8 cellular contexts compared by ENCODE assay signal in the genomic region with DNA sequence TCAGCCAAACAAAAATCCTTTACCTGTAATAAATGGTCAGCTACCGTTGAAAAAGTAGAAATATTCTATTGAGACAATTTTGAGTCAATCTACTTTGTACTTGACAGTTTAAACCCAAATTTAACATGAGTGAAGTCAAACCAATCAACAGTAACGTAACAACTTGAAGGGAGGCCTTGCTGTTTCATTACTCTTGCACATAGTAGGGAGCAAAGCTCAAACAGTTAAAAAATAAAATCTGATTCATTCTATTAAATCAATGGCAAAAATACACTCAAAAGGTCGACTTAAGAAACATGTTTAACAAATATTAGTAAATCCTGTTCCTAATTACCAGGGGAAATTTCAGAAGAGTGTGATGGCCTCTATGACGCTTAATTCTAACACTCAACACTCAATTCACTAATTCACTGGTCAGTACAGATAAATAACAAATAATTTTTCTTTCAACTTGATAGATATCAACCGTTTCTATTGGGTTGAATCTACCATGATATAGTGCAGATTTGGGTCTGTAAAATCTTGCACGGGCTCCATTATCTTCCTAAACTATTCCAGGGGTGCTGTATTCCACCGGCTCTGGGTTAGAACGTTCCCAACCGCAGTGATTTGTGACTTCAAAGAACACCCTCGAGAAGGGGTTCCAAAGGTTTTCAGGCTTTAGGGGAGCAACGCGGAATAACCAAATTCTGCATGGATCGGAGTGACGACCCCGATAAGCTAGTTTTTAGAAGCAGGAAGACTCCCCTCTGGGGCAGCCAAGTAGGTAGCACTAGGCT. TPM values are rescaled to one million over a fixed set of nuclear protein-coding genes. Genes with fewer than 3 reads are reported as not detected.
A peak's percentile ranks its signal among the peaks of the same experiment; 100 is the strongest.
DNase-seq lines count a peak whose midpoint lies in the region; ATAC-seq and TF ChIP-seq lines count a peak whose summit lies in the region.

No MANE protein-coding gene starts in this region.

- H3K27ac ChIP-seq in KOPT-K1 (ENCODE audit: low read depth, low read length, poor library complexity, severe bottlenecking), result peak overlapping the region; percentile 82

- H3K36me3 ChIP-seq in KOPT-K1 (ENCODE audit: insufficient read depth, low read length), result peaks cover 1% of the 10 kb centered on the region; the same call in 1 of the 2 replicates

- H3K4me1 Mint-ChIP-seq in dendritic cell treated with granulocyte-macrophage colony-stimulating factor and Interleukin-4, amounts not matched to agents 40 ng/mL and 50 ng/mL, for 4 days (ENCODE audit: low read depth), result peaks cover 43% of the 10 kb centered on the region
- H3K4me1 Mint-ChIP-seq in natural killer cell, result peaks cover 21 to 30% of the 10 kb centered on the region in 2 donors

- DNase-seq in AG10803 (ENCODE audit: low read depth), result no peak
- no peak for DNase-seq in natural killer cell
- no peak for DNase-seq in dedifferentiated amniotic fluid mesenchymal stem cell (ENCODE audit: extremely low spot score)
- no peak for DNase-seq in medulla oblongata (ENCODE audit: extremely low spot score)
- no peak for DNase-seq in NCI-H524 treated with DMSO at 0.1 percent for 48 hours (lab: John Stamatoyannopoulos, UW)
- DNase-seq in SW 1271 (lab: John Stamatoyannopoulos, UW), result no peak

- ATAC-seq in natural killer cell, result no peak

- H3K4me3 Mint-ChIP-seq in dendritic cell treated with granulocyte-macrophage colony-stimulating factor and Interleukin-4, amounts not matched to agents 40 ng/mL and 50 ng/mL, for 4 days, result peak overlapping the region; percentile 76
- peak overlapping the region; percentile 87 for H3K4me3 Mint-ChIP-seq in natural killer cell

- H3K27me3 Mint-ChIP-seq in dendritic cell treated with granulocyte-macrophage colony-stimulating factor and Interleukin-4, amounts not matched to agents 40 ng/mL and 50 ng/mL, for 4 days, result peaks cover 8% of the 10 kb centered on the region
- H3K27me3 Mint-ChIP-seq in natural killer cell (ENCODE audit: low read depth in 2 of 2), result peaks cover 9 to 11% of the 10 kb centered on the region in 2 donors

- no peaks in the 10 kb centered on the region for H3K9me3 ChIP-seq in KOPT-K1 (ENCODE audit: insufficient read depth, low read length, poor library complexity, severe bottlenecking)

- TF ChIP-seq CTCF in AG10803 (conservative IDR thresholded peaks at IDR 0.05; ENCODE audit: low read length) (no peak), natural killer cell (IDR thresholded peaks at IDR 0.05) (no peak)

- peak overlapping the region; percentile 67 for H3K27ac Mint-ChIP-seq in dendritic cell treated with granulocyte-macrophage colony-stimulating factor and Interleukin-4, amounts not matched to agents 40 ng/mL and 50 ng/mL, for 4 days
- peak overlapping the region; percentile 68 to 75 for H3K27ac Mint-ChIP-seq in natural killer cell

- intact Hi-C loops in dendritic cell treated with granulocyte-macrophage colony-stimulating factor and Interleukin-4, amounts not matched to agents 40 ng/mL and 50 ng/mL, for 4 days (cut with micrococcal nuclease), result loop anchor here (10.0 kb wide), 1 partner anchor 103 kb away; the partner anchor contains the start of gene COA6
- intact Hi-C loops in natural killer cell (cut with micrococcal nuclease), result loop anchor here (2.0 kb wide), 1 partner anchor 105 kb away; the partner anchor contains the start of gene COA6

- H3K4me3 ChIP-seq in AG10803 (ENCODE audit: low read length), result peak overlapping the region; percentile 73

- no peaks in the 10 kb centered on the region for H3K36me3 Mint-ChIP-seq in dendritic cell treated with granulocyte-macrophage colony-stimulating factor and Interleukin-4, amounts not matched to agents 40 ng/mL and 50 ng/mL, for 4 days (ENCODE audit: low read depth)
- no peaks in the 10 kb centered on the region for H3K36me3 Mint-ChIP-seq in natural killer cell

- H3K9me3 Mint-ChIP-seq in dendritic cell treated with granulocyte-macrophage colony-stimulating factor and Interleukin-4, amounts not matched to agents 40 ng/mL and 50 ng/mL, for 4 days, result no peaks in the 10 kb centered on the region
- H3K9me3 Mint-ChIP-seq in natural killer cell, result no peaks in the 10 kb centered on the region

RNA-seq across cellular contexts. Expression of gene TARBP1, which starts 1.4 kb away (rescaled TPM):
- 10 to 100 TPM; 29.0 to 37.5 (median 32.2) TPM for total RNA-seq in natural killer cell
